ENCODE assay signal across 39 cellular contexts in the genomic region with DNA sequence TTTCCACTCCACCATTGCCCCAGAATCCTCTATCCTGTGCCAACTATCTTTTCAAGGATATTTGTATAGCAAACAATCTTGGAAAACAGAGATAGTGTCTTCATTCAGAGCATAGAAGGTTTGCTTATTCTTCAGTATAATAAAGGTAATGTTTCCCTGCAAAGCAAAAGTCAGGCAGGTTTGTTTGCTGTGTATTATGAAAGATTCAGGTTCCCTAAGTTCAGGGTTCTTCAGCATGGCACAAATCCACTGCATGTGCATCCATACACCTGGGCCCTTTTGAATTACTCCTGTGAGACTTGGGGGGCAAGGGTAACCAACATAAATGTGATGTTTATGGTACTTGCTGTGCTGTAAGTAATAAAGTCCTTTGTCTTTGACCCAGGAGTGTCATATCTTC. TPM values are rescaled to one million over a fixed set of nuclear protein-coding genes. Genes with fewer than 3 reads are reported as not detected.
"Had no signal": no experiment of that assay in that cellular context is flagged by ENCODE, and none has a peak within 500 bp of the region (broad histone marks: within the 10 kb centered on the region; RNA-seq: fewer than 3 reads in every experiment).

No MANE protein-coding gene starts in this region.

- H3K4me3 Mint-ChIP-seq: activated naive CD4-positive, alpha-beta T cell treated with anti-CD3 and anti-CD28 coated beads for 36 hours; activated naive CD4-positive, alpha-beta T cell treated with anti-CD3 and anti-CD28 coated beads, Interleukin-2, amount 10 ng/mL, durations not matched to agents 7 days and 5 days; activated naive CD4-positive, alpha-beta T cell treated with anti-CD3 and anti-CD28 coated beads, Interleukin-2, amount 50 U/mL, for 24 hours; activated naive CD8-positive, alpha-beta T cell; activated naive CD8-positive, alpha-beta T cell treated with anti-CD3 and anti-CD28 coated beads for 36 hours; activated naive CD8-positive, alpha-beta T cell treated with anti-CD3 and anti-CD28 coated beads, Interleukin-2, amount 10 ng/mL, durations not matched to agents 7 days and 5 days; activated naive CD8-positive, alpha-beta T cell treated with anti-CD3 and anti-CD28 coated beads, Interleukin-2, amount 50 U/mL, for 24 hours; activated T-cell treated with anti-CD3 and anti-CD28 coated beads, Interleukin-2, amount 50 U/mL, for 24 hours; activated T-cell treated with anti-CD3 and anti-CD28 coated beads, Interleukin-2, amount 50 U/mL, for 4 hours; activated T-cell treated with anti-CD3 and anti-CD28 coated beads, Interleukin-2, amount 50 U/mL, for 72 hours; activated T-helper 1 cell treated with anti-CD3 and anti-CD28 coated beads, Interleukin-12 subunit alpha, Interleukin-12 subunit beta, Interleukin-2, Interleukin-4 antibody, amounts not matched to agents 30 ng/mL and 10 ng/mL and 1 ng/mL, durations not matched to agents 14 hours and 24 hours and 36 hours; activated T-helper 17 cell treated with anti-CD3 and anti-CD28 coated beads, Interleukin-2, amount 50 U/mL, for 72 hours; brain; central memory CD8-positive, alpha-beta T cell had no signal

- H3K27ac ChIP-seq: adrenal gland, ascending aorta, body of pancreas, brain microvascular endothelial cell, breast epithelium, cardiac muscle cell had no signal

- H3K36me3 Mint-ChIP-seq: activated naive CD4-positive, alpha-beta T cell treated with anti-CD3 and anti-CD28 coated beads, Interleukin-2, amount 10 ng/mL, durations not matched to agents 7 days and 5 days; activated naive CD8-positive, alpha-beta T cell treated with anti-CD3 and anti-CD28 coated beads, Interleukin-2, amount 10 ng/mL, durations not matched to agents 7 days and 5 days; brain had no signal

- H3K4me3 ChIP-seq: adrenal gland, ascending aorta, body of pancreas, breast epithelium, cardiac muscle cell had no signal

- H3K27me3 ChIP-seq: adrenal gland, ascending aorta, body of pancreas, brain microvascular endothelial cell, cardiac muscle cell had no signal

- ATAC-seq: activated naive CD4-positive, alpha-beta T cell treated with anti-CD3 and anti-CD28 coated beads, Interleukin-2, amount 50 U/mL, for 72 hours; activated naive CD8-positive, alpha-beta T cell treated with anti-CD3 and anti-CD28 coated beads, Interleukin-2, amount 50 U/mL, for 24 hours; activated T-cell treated with anti-CD3 and anti-CD28 coated beads, Interleukin-2, amount 50 U/mL, for 4 hours; activated T-cell treated with anti-CD3 and anti-CD28 coated beads, Interleukin-2, amount 50 U/mL, for 72 hours; activated T-helper 17 cell treated with anti-CD3 and anti-CD28 coated beads, Interleukin-2, amount 50 U/mL, for 72 hours; body of pancreas had no signal

- H3K9me3 Mint-ChIP-seq: activated naive CD4-positive, alpha-beta T cell treated with anti-CD3 and anti-CD28 coated beads, Interleukin-2, amount 50 U/mL, for 24 hours; activated naive CD8-positive, alpha-beta T cell treated with anti-CD3 and anti-CD28 coated beads, Interleukin-2, amount 50 U/mL, for 24 hours; activated T-cell treated with anti-CD3 and anti-CD28 coated beads, Interleukin-2, amount 50 U/mL, for 4 hours; activated T-helper 17 cell treated with anti-CD3 and anti-CD28 coated beads, Interleukin-2, amount 50 U/mL, for 72 hours had no signal

- H3K27me3 Mint-ChIP-seq: activated naive CD4-positive, alpha-beta T cell treated with anti-CD3 and anti-CD28 coated beads, Interleukin-2, amount 10 ng/mL, durations not matched to agents 7 days and 5 days; activated naive CD4-positive, alpha-beta T cell treated with anti-CD3 and anti-CD28 coated beads, Interleukin-2, amount 50 U/mL, for 24 hours; activated naive CD8-positive, alpha-beta T cell; activated naive CD8-positive, alpha-beta T cell treated with anti-CD3 and anti-CD28 coated beads for 36 hours; activated naive CD8-positive, alpha-beta T cell treated with anti-CD3 and anti-CD28 coated beads, Interleukin-2, amount 10 ng/mL, durations not matched to agents 7 days and 5 days; activated naive CD8-positive, alpha-beta T cell treated with anti-CD3 and anti-CD28 coated beads, Interleukin-2, amount 50 U/mL, for 24 hours; activated T-helper 17 cell treated with anti-CD3 and anti-CD28 coated beads, Interleukin-2, amount 50 U/mL, for 72 hours; brain; central memory CD8-positive, alpha-beta T cell had no signal

- H3K4me1 ChIP-seq: adrenal gland, ascending aorta, body of pancreas, breast epithelium had no signal

- H3K9me3 ChIP-seq: adrenal gland, body of pancreas, breast epithelium had no signal

- FAIRE-seq: bronchial epithelial cell had no signal

- DNase-seq: activated effector memory CD4-positive, alpha-beta T cell treated with anti-CD3 and anti-CD28 coated beads, Interleukin-2, amount 50 U/mL, for 16 hours; activated effector memory CD4-positive, alpha-beta T cell treated with Interleukin-2 at 50 U/mL for 16 hours; activated gamma-delta T cell; activated gamma-delta T cell treated with Interleukin-2 at 50 U/mL for 16 hours; activated naive CD4-positive, alpha-beta T cell; activated naive CD4-positive, alpha-beta T cell treated with anti-CD3 and anti-CD28 coated beads for 36 hours; activated naive CD4-positive, alpha-beta T cell treated with anti-CD3 and anti-CD28 coated beads, Interleukin-2, amount 10 ng/mL, durations not matched to agents 7 days and 5 days; activated naive CD4-positive, alpha-beta T cell treated with anti-CD3 and anti-CD28 coated beads, Interleukin-2, amount 50 U/mL, for 16 hours; activated naive CD4-positive, alpha-beta T cell treated with Interleukin-2 at 50 U/mL for 16 hours; activated naive CD8-positive, alpha-beta T cell treated with anti-CD3 and anti-CD28 coated beads for 36 hours; activated naive CD8-positive, alpha-beta T cell treated with anti-CD3 and anti-CD28 coated beads, Interleukin-2, amount 10 ng/mL, durations not matched to agents 7 days and 5 days; activated naive CD8-positive, alpha-beta T cell treated with anti-CD3 and anti-CD28 coated beads, Interleukin-2, amount 50 U/mL, for 24 hours; activated T-cell treated with anti-CD3 and anti-CD28 coated beads, Interleukin-2, amount 50 U/mL, for 1 hour; activated T-cell treated with anti-CD3 and anti-CD28 coated beads, Interleukin-2, amount 50 U/mL, for 24 hours; activated T-cell treated with anti-CD3 and anti-CD28 coated beads, Interleukin-2, amount 50 U/mL, for 4 hours; activated T-cell treated with anti-CD3 and anti-CD28 coated beads, Interleukin-2, amount 50 U/mL, for 48 hours; activated T-cell treated with anti-CD3 and anti-CD28 coated beads, Interleukin-2, amount 50 U/mL, for 72 hours; adrenal gland; amniotic stem cell; amygdala; anterior cingulate cortex; aorta; body of pancreas; brain microvascular endothelial cell; caudate nucleus; central memory CD4-positive, alpha-beta T cell; cerebellar nuclear complex had no signal

- H3K36me3 ChIP-seq: adrenal gland, ascending aorta, brain microvascular endothelial cell, breast epithelium, cardiac muscle cell had no signal

- H3K27ac Mint-ChIP-seq: activated naive CD4-positive, alpha-beta T cell treated with anti-CD3 and anti-CD28 coated beads for 36 hours; activated naive CD4-positive, alpha-beta T cell treated with anti-CD3 and anti-CD28 coated beads, Interleukin-2, amount 10 ng/mL, durations not matched to agents 7 days and 5 days; activated naive CD4-positive, alpha-beta T cell treated with anti-CD3 and anti-CD28 coated beads, Interleukin-2, amount 50 U/mL, for 24 hours; activated naive CD4-positive, alpha-beta T cell treated with anti-CD3 and anti-CD28 coated beads, Interleukin-2, amount 50 U/mL, for 72 hours; activated naive CD8-positive, alpha-beta T cell; activated naive CD8-positive, alpha-beta T cell treated with anti-CD3 and anti-CD28 coated beads for 36 hours; activated naive CD8-positive, alpha-beta T cell treated with anti-CD3 and anti-CD28 coated beads, Interleukin-2, amount 10 ng/mL, durations not matched to agents 7 days and 5 days; activated naive CD8-positive, alpha-beta T cell treated with anti-CD3 and anti-CD28 coated beads, Interleukin-2, amount 50 U/mL, for 24 hours; activated T-cell treated with anti-CD3 and anti-CD28 coated beads, Interleukin-2, amount 50 U/mL, for 24 hours; activated T-cell treated with anti-CD3 and anti-CD28 coated beads, Interleukin-2, amount 50 U/mL, for 72 hours; activated T-helper 1 cell treated with anti-CD3 and anti-CD28 coated beads, Interleukin-12 subunit alpha, Interleukin-12 subunit beta, Interleukin-2, Interleukin-4 antibody, amounts not matched to agents 30 ng/mL and 10 ng/mL and 1 ng/mL, durations not matched to agents 14 hours and 24 hours and 36 hours; activated T-helper 17 cell treated with anti-CD3 and anti-CD28 coated beads, Interleukin-2, amount 50 U/mL, for 72 hours; activated T-helper 2 cell treated with anti-CD3 and anti-CD28 coated beads, Interferon-gamma antibody, Interleukin-2, Interleukin-4, amounts not matched to agents 10 μg/mL and 5 μg/mL and 100 μg/mL, durations not matched to agents 14 hours and 24 hours and 36 hours; brain had no signal

- H3K4me1 Mint-ChIP-seq: activated naive CD4-positive, alpha-beta T cell treated with anti-CD3 and anti-CD28 coated beads, Interleukin-2, amount 10 ng/mL, durations not matched to agents 7 days and 5 days; activated naive CD4-positive, alpha-beta T cell treated with anti-CD3 and anti-CD28 coated beads, Interleukin-2, amount 50 U/mL, for 24 hours; activated naive CD8-positive, alpha-beta T cell treated with anti-CD3 and anti-CD28 coated beads for 36 hours; activated naive CD8-positive, alpha-beta T cell treated with anti-CD3 and anti-CD28 coated beads, Interleukin-2, amount 10 ng/mL, durations not matched to agents 7 days and 5 days; activated naive CD8-positive, alpha-beta T cell treated with anti-CD3 and anti-CD28 coated beads, Interleukin-2, amount 50 U/mL, for 24 hours; activated T-helper 17 cell treated with anti-CD3 and anti-CD28 coated beads, Interleukin-2, amount 50 U/mL, for 72 hours; brain; central memory CD8-positive, alpha-beta T cell had no signal

RNA-seq across cellular contexts. Expression of gene ZC3H12B, which starts 25.2 kb away (rescaled TPM):
- total RNA-seq: bronchial epithelial cell had no signal
